ENCODE assay signal across 26 cellular contexts in the genomic region with DNA sequence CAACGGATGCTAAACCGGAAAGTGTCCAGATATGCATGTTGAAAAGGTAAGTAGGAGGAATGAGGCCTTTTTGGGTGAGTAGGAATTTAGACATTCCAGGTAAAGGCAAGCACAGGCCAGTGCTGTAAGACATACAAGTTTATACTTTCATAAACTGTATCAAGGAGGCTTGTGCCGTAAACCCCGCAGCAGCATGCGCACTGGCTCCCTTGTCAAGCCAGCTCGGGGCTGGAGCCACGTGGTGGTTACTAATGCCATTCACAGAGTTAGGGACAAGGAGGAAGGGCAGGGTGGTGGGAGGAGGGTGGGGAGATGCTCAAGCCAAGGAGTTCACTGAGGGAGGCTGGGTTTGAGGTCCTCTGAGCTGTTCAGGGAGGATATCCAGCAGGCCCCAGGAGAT. TPM values are rescaled to one million over a fixed set of nuclear protein-coding genes. Genes with fewer than 3 reads are reported as not detected.
DNase-seq lines count a peak whose midpoint lies in the region; ATAC-seq and TF ChIP-seq lines count a peak whose summit lies in the region.
"Had no signal": no experiment of that assay in that cellular context is flagged by ENCODE, and none has a peak within 500 bp of the region (broad histone marks: within the 10 kb centered on the region; RNA-seq: fewer than 3 reads in every experiment).

No MANE protein-coding gene starts in this region.

- no peaks in the 10 kb centered on the region for H4K20me1 ChIP-seq in mammary epithelial cell (ENCODE audit: insufficient read depth, low read length)
- H4K20me1 ChIP-seq in neural progenitor cell (ENCODE audit: low read depth): no peaks in the 10 kb centered on the region

- H3K36me3 ChIP-seq in mammary epithelial cell (ENCODE audit: insufficient read depth, low read length): no peaks in the 10 kb centered on the region
- H3K36me3 ChIP-seq in neural progenitor cell: no peaks in the 10 kb centered on the region
- H3K36me3 ChIP-seq: BE2C, MG63 had no signal

- H3K36me3 Mint-ChIP-seq in MCF 10A (ENCODE audit: insufficient read depth, unreplicated experiment) (no peaks in the 10 kb centered on the region), neural progenitor cell (no peaks in the 10 kb centered on the region)
- H3K36me3 Mint-ChIP-seq in dendritic cell treated with granulocyte-macrophage colony-stimulating factor and Interleukin-4, amounts not matched to agents 40 ng/mL and 50 ng/mL, for 4 days (ENCODE audit: low read depth): no peaks in the 10 kb centered on the region
- no peaks in the 10 kb centered on the region for H3K36me3 Mint-ChIP-seq in activated naive CD8-positive, alpha-beta T cell treated with anti-CD3 and anti-CD28 coated beads, Interleukin-2, amount 50 U/mL, for 24 hours (ENCODE audit: low read depth)
- H3K36me3 Mint-ChIP-seq in activated CD8-positive, alpha-beta memory T cell treated with anti-CD3 and anti-CD28 coated beads, Interleukin-2, amount 10 ng/mL, durations not matched to agents 7 days and 5 days: no peaks in the 10 kb centered on the region
- H3K36me3 Mint-ChIP-seq: naive thymus-derived CD8-positive, alpha-beta T cell had no signal

- POLR2A ChIA-PET in MCF 10A (lab: Yijun Ruan, JAX): interaction anchor here (0.7 to 1.6 kb wide), 2 partner anchors 10 to 20 kb away, joined by 3 read pairs; no protein-coding TSS in a partner anchor

- H3K4me3 ChIP-seq in mammary epithelial cell (replicated peaks in 1 of 3; ENCODE audit: insufficient read depth in 1 of 3, low read depth in 2 of 3, low read length in 3 of 3) (no peak overlapping the region), neural progenitor cell (no peak overlapping the region)
- H3K4me3 ChIP-seq: A549, K562, MG63 had no signal

- in situ Hi-C loops in mammary epithelial cell (cut with MboI; ENCODE audit: low sequenced_read_pairs in 2 of 2): loop anchor here (5.0 to 10.0 kb wide), 3 partner anchors 72 to 130 kb away; no protein-coding TSS in a partner anchor

- intact Hi-C loops in mammary epithelial cell (cut with micrococcal nuclease) (loop anchor here (5.0 to 10.0 kb wide), 4 partner anchors 38 to 812 kb away; partner anchors contain the start of gene PLD1), MCF 10A (cut with micrococcal nuclease) (loop anchor here (10.0 kb wide), 1 partner anchor 720 kb away; no protein-coding TSS in a partner anchor)
- intact Hi-C loops in dendritic cell treated with granulocyte-macrophage colony-stimulating factor and Interleukin-4, amounts not matched to agents 40 ng/mL and 50 ng/mL, for 4 days (cut with micrococcal nuclease): loop anchor here (5.0 kb wide), 1 partner anchor 72 kb away; no protein-coding TSS in a partner anchor

- peak overlapping the region; percentile 17 for H3K27ac ChIP-seq in mammary epithelial cell (ENCODE audit: insufficient read depth, low read depth, low read length)
- no peak overlapping the region for H3K27ac ChIP-seq in neural progenitor cell

- DNase-seq in mammary epithelial cell (no peak), MCF 10A (ENCODE audit: unreplicated experiment) (no peak), neural progenitor cell (ENCODE audit: low spot score) (no peak), superior temporal gyrus (ENCODE audit: extremely low spot score) (peak; percentile 86), H4 (ENCODE audit: low spot score) (no peak)
- DNase-seq in activated naive CD8-positive, alpha-beta T cell treated with anti-CD3 and anti-CD28 coated beads, Interleukin-2, amount 50 U/mL, for 24 hours: no peak
- DNase-seq in activated CD8-positive, alpha-beta memory T cell treated with anti-CD3 and anti-CD28 coated beads, Interleukin-2, amount 10 ng/mL, durations not matched to agents 7 days and 5 days: no peak
- DNase-seq: activated CD4-positive, alpha-beta T cell treated with anti-CD3 and anti-CD28 coated beads for 4 hours; activated naive CD4-positive, alpha-beta T cell treated with anti-CD3 and anti-CD28 coated beads for 36 hours; activated T-cell treated with anti-CD3 and anti-CD28 coated beads, Interleukin-2, amount 50 U/mL, for 48 hours; aorta; BE2C; DND-41; glutamatergic neuron; left colon; mesendoderm; MG63; naive thymus-derived CD8-positive, alpha-beta T cell; NCI-H1436; NCI-H2171; NCI-H524 treated with DMSO at 0.1 percent for 48 hours; stimulated activated CD4-positive, alpha-beta T cell treated with anti-CD3 and anti-CD28 coated beads, Interleukin-15, amount 100 ng/mL, for 24 hours had no signal

- H3F3A ChIP-seq in neural progenitor cell (ENCODE audit: low read depth): no peaks in the 10 kb centered on the region

- H2AFZ ChIP-seq in mammary epithelial cell (ENCODE audit: low read depth, low read length) (peak overlapping the region; percentile 57), neural progenitor cell (replicated peaks) (no peak overlapping the region)

- H3K4me1 Mint-ChIP-seq in MCF 10A (ENCODE audit: insufficient read depth, unreplicated experiment) (peaks cover 25% of the 10 kb centered on the region), neural progenitor cell (peaks cover 29% of the 10 kb centered on the region)
- peaks cover 27% of the 10 kb centered on the region for H3K4me1 Mint-ChIP-seq in dendritic cell treated with granulocyte-macrophage colony-stimulating factor and Interleukin-4, amounts not matched to agents 40 ng/mL and 50 ng/mL, for 4 days (ENCODE audit: low read depth)
- no peaks in the 10 kb centered on the region for H3K4me1 Mint-ChIP-seq in activated naive CD8-positive, alpha-beta T cell treated with anti-CD3 and anti-CD28 coated beads, Interleukin-2, amount 50 U/mL, for 24 hours
- H3K4me1 Mint-ChIP-seq in activated CD8-positive, alpha-beta memory T cell treated with anti-CD3 and anti-CD28 coated beads, Interleukin-2, amount 10 ng/mL, durations not matched to agents 7 days and 5 days: no peaks in the 10 kb centered on the region

- dilution Hi-C loops in mammary epithelial cell (cut with HindIII; ENCODE audit: low sequenced_read_pairs): loop anchor here (5.0 kb wide), 2 partner anchors 38 to 122 kb away; partner anchors contain the start of gene PLD1

- no peak overlapping the region for H3K27ac Mint-ChIP-seq in MCF 10A (ENCODE audit: low read depth, unreplicated experiment)
- peak overlapping the region; percentile 0 for H3K27ac Mint-ChIP-seq in dendritic cell treated with granulocyte-macrophage colony-stimulating factor and Interleukin-4, amounts not matched to agents 40 ng/mL and 50 ng/mL, for 4 days
- peak overlapping the region; percentile 57 for H3K27ac Mint-ChIP-seq in neural progenitor cell
- no peak overlapping the region for H3K27ac Mint-ChIP-seq in activated naive CD8-positive, alpha-beta T cell treated with anti-CD3 and anti-CD28 coated beads, Interleukin-2, amount 50 U/mL, for 24 hours
- no peak overlapping the region for H3K27ac Mint-ChIP-seq in activated CD8-positive, alpha-beta memory T cell treated with anti-CD3 and anti-CD28 coated beads, Interleukin-2, amount 10 ng/mL, durations not matched to agents 7 days and 5 days
- H3K27ac Mint-ChIP-seq: activated naive CD4-positive, alpha-beta T cell treated with anti-CD3 and anti-CD28 coated beads for 36 hours; naive thymus-derived CD8-positive, alpha-beta T cell had no signal

- no peak overlapping the region for H3K4me2 ChIP-seq in mammary epithelial cell (ENCODE audit: insufficient read depth, low read depth, low read length)
- no peak overlapping the region for H3K4me2 ChIP-seq in neural progenitor cell
- H3K4me2 ChIP-seq: A549 had no signal

- H3K79me2 ChIP-seq in mammary epithelial cell (ENCODE audit: insufficient read depth, low read length) (peaks cover 9% of the 10 kb centered on the region), neural progenitor cell (ENCODE audit: low read depth) (no peaks in the 10 kb centered on the region)

- CTCF ChIA-PET in mammary epithelial cell (lab: Charles Lee; ENCODE audit: low non-redundant PET) (no interaction called here), MCF 10A (lab: Yijun Ruan, JAX) (interaction anchor here (0.7 to 6.5 kb wide), 9 partner anchors 11 to 813 kb away, joined by 3 to 130 read pairs (median 23); no protein-coding TSS in a partner anchor)
- CTCF ChIA-PET in activated CD8-positive, alpha-beta memory T cell treated with anti-CD3 and anti-CD28 coated beads, Interleukin-2, amount 10 ng/mL, durations not matched to agents 7 days and 5 days (lab: Charles Lee): no interaction called here

- TF ChIP-seq CTCF in mammary epithelial cell (conservative IDR thresholded peaks at IDR 0.05 in 1 of 2, IDR thresholded peaks at IDR 0.05 in 1 of 2; ENCODE audit: extremely low read depth in 1 of 2, insufficient read depth in 1 of 2, low read depth in 1 of 2, low read length in 2 of 2) (no peak), MCF 10A (IDR thresholded peaks at IDR 0.05; ENCODE audit: unreplicated experiment) (no peak), neural progenitor cell (IDR thresholded peaks at IDR 0.05) (no peak)

- H3K27me3 ChIP-seq in mammary epithelial cell (ENCODE audit: insufficient read depth, low read length): no peaks in the 10 kb centered on the region
- H3K27me3 ChIP-seq in neural progenitor cell: no peaks in the 10 kb centered on the region
- H3K27me3 ChIP-seq: BE2C, MG63 had no signal

- H3K4me3 Mint-ChIP-seq in MCF 10A (ENCODE audit: unreplicated experiment): no peak overlapping the region
- H3K4me3 Mint-ChIP-seq in dendritic cell treated with granulocyte-macrophage colony-stimulating factor and Interleukin-4, amounts not matched to agents 40 ng/mL and 50 ng/mL, for 4 days: no peak overlapping the region
- H3K4me3 Mint-ChIP-seq in neural progenitor cell: no peak overlapping the region
- H3K4me3 Mint-ChIP-seq in activated naive CD8-positive, alpha-beta T cell treated with anti-CD3 and anti-CD28 coated beads, Interleukin-2, amount 50 U/mL, for 24 hours: no peak overlapping the region
- H3K4me3 Mint-ChIP-seq in activated CD8-positive, alpha-beta memory T cell treated with anti-CD3 and anti-CD28 coated beads, Interleukin-2, amount 10 ng/mL, durations not matched to agents 7 days and 5 days: no peak overlapping the region
- H3K4me3 Mint-ChIP-seq: activated naive CD4-positive, alpha-beta T cell treated with anti-CD3 and anti-CD28 coated beads for 36 hours; naive thymus-derived CD8-positive, alpha-beta T cell had no signal

- peak overlapping the region; percentile 23 for H3K9ac ChIP-seq in mammary epithelial cell (ENCODE audit: insufficient read depth, low read length)
- no peak overlapping the region for H3K9ac ChIP-seq in neural progenitor cell

- H3K27me3 Mint-ChIP-seq in MCF 10A (ENCODE audit: insufficient read depth, unreplicated experiment) (no peaks in the 10 kb centered on the region), neural progenitor cell (ENCODE audit: insufficient read depth, low read depth) (peaks cover 3% of the 10 kb centered on the region)
- H3K27me3 Mint-ChIP-seq in dendritic cell treated with granulocyte-macrophage colony-stimulating factor and Interleukin-4, amounts not matched to agents 40 ng/mL and 50 ng/mL, for 4 days: no peaks in the 10 kb centered on the region
- peaks cover 2% of the 10 kb centered on the region for H3K27me3 Mint-ChIP-seq in activated naive CD8-positive, alpha-beta T cell treated with anti-CD3 and anti-CD28 coated beads, Interleukin-2, amount 50 U/mL, for 24 hours
- peaks cover 21% of the 10 kb centered on the region for H3K27me3 Mint-ChIP-seq in activated CD8-positive, alpha-beta memory T cell treated with anti-CD3 and anti-CD28 coated beads, Interleukin-2, amount 10 ng/mL, durations not matched to agents 7 days and 5 days

- ATAC-seq in activated naive CD8-positive, alpha-beta T cell treated with anti-CD3 and anti-CD28 coated beads, Interleukin-2, amount 50 U/mL, for 24 hours: no peak
- ATAC-seq in activated CD8-positive, alpha-beta memory T cell treated with anti-CD3 and anti-CD28 coated beads, Interleukin-2, amount 10 ng/mL, durations not matched to agents 7 days and 5 days: no peak
- ATAC-seq: K562; left colon; naive thymus-derived CD8-positive, alpha-beta T cell; SK-N-SH treated with all-trans-retinoic acid at 6 μM for 48 hours had no signal

- BruUV-seq in mammary epithelial cell (replicated peaks; lab: Mats Ljungman, UMichigan) (no TSS peak), MCF 10A (replicated peaks; lab: Mats Ljungman, UMichigan) (no TSS peak)

- H3K9me3 Mint-ChIP-seq in MCF 10A (ENCODE audit: unreplicated experiment) (no peaks in the 10 kb centered on the region), neural progenitor cell (no peaks in the 10 kb centered on the region)
- H3K9me3 Mint-ChIP-seq in dendritic cell treated with granulocyte-macrophage colony-stimulating factor and Interleukin-4, amounts not matched to agents 40 ng/mL and 50 ng/mL, for 4 days: no peaks in the 10 kb centered on the region
- H3K9me3 Mint-ChIP-seq in activated naive CD8-positive, alpha-beta T cell treated with anti-CD3 and anti-CD28 coated beads, Interleukin-2, amount 50 U/mL, for 24 hours: no peaks in the 10 kb centered on the region
- H3K9me3 Mint-ChIP-seq in activated CD8-positive, alpha-beta memory T cell treated with anti-CD3 and anti-CD28 coated beads, Interleukin-2, amount 10 ng/mL, durations not matched to agents 7 days and 5 days (ENCODE audit: low read depth): no peaks in the 10 kb centered on the region
- H3K9me3 Mint-ChIP-seq: activated naive CD4-positive, alpha-beta T cell treated with anti-CD3 and anti-CD28 coated beads for 36 hours; naive thymus-derived CD8-positive, alpha-beta T cell had no signal

- peaks cover 34% of the 10 kb centered on the region for H3K4me1 ChIP-seq in mammary epithelial cell (ENCODE audit: insufficient read depth, low read length)
- H3K4me1 ChIP-seq in neural progenitor cell: no peaks in the 10 kb centered on the region

- H3K9me3 ChIP-seq in mammary epithelial cell (replicated peaks; ENCODE audit: insufficient read depth, low read length) (no peaks in the 10 kb centered on the region), neural progenitor cell (ENCODE audit: low read depth) (no peaks in the 10 kb centered on the region)
- H3K9me3 ChIP-seq: A549, BE2C, MG63 had no signal

- 24% methylated on average over 6 of the region's 7 CpGs for WGBS in mammary epithelial cell (ENCODE audit: low coverage, missing lambda C conversion rate)

RNA-seq across cellular contexts. Expression of gene PLD1, which starts 35.8 kb away (rescaled TPM):
- total RNA-seq in mammary epithelial cell: 10 to 100 TPM; 13.9 to 19.0 TPM
- polyA plus RNA-seq in mammary epithelial cell: 7.5 TPM
- polyA minus RNA-seq in mammary epithelial cell: 16.3 TPM
- total RNA-seq in MCF 10A (2022): 8.0 and 14.8 TPM in 2 replicates
- 0.19 and 0.21 TPM in 2 replicates for total RNA-seq in neural progenitor cell (ENCODE audit: low replicate concordance)
- 1 to 10 TPM; 2.0 to 3.4 TPM for total RNA-seq in activated CD8-positive, alpha-beta memory T cell treated with anti-CD3 and anti-CD28 coated beads, Interleukin-2, amount 10 ng/mL, durations not matched to agents 7 days and 5 days
- 14.4 and 19.0 TPM in 2 replicates for total RNA-seq in H4 (2014; rRNA removed; shearing (Covaris generic))
- polyA plus RNA-seq: naive thymus-derived CD8-positive, alpha-beta T cell had no signal

Comparison
In these comparisons a context has a peak if more than half of its experiments do, and no peak if none do; other contexts are left out.
1. H3K27ac Mint-ChIP-seq: peak in dendritic cell treated with granulocyte-macrophage colony-stimulating factor and Interleukin-4, amounts not matched to agents 40 ng/mL and 50 ng/mL, for 4 days (single experiment) and neural progenitor cell (single experiment); none in MCF 10A (single experiment), activated naive CD8-positive, alpha-beta T cell treated with anti-CD3 and anti-CD28 coated beads, Interleukin-2, amount 50 U/mL, for 24 hours (single experiment) and activated CD8-positive, alpha-beta memory T cell treated with anti-CD3 and anti-CD28 coated beads, Interleukin-2, amount 10 ng/mL, durations not matched to agents 7 days and 5 days (single experiment).